Comparison of ENCODE assay signal across 33 cellular contexts in the genomic region with DNA sequence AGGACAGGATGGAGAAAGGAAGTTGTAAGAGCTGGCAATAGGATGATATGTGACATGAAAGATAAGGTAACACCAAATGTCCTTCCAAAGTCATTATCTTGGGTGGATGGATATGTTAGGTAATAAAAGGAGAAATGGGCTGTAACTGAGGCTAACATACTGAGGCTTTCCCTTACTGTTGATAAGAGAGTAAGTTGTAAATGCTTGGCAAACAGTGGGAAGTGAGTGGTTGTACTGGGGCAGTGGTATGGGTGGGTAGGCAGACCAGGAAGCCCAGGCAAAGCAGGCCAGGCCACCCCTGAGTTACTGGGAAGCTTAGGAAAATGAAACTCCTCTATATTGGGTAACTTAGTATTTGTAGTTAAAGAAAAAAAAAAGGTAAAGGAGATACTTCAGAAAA.
DNase-seq lines count a peak whose midpoint lies in the region; ATAC-seq and TF ChIP-seq lines count a peak whose summit lies in the region.
"Had no signal": no experiment of that assay in that cellular context is flagged by ENCODE, and none has a peak within 500 bp of the region (broad histone marks: within the 10 kb centered on the region; RNA-seq: fewer than 3 reads in every experiment).

No MANE protein-coding gene starts in this region.

- H3K27me3 ChIP-seq in cardiac muscle cell, result no peaks in the 10 kb centered on the region
- H3K27me3 ChIP-seq in right atrium auricular region, result no peaks in the 10 kb centered on the region
- no peaks in the 10 kb centered on the region for H3K27me3 ChIP-seq in WERI-Rb-1 (ENCODE audit: insufficient read depth, low read depth, severe bottlenecking)
- no peaks in the 10 kb centered on the region for H3K27me3 ChIP-seq in left lung
- H3K27me3 ChIP-seq in CD4-positive, alpha-beta memory T cell (ENCODE audit: insufficient read depth, low read length), result no peaks in the 10 kb centered on the region
- H3K27me3 ChIP-seq: brain microvascular endothelial cell, foreskin keratinocyte, heart right ventricle, neutrophil, sigmoid colon, testis had no signal

- no peaks in the 10 kb centered on the region for H3K36me3 Mint-ChIP-seq in activated CD4-positive, alpha-beta memory T cell treated with anti-CD3 and anti-CD28 coated beads for 36 hours
- no peaks in the 10 kb centered on the region for H3K36me3 Mint-ChIP-seq in CD4-positive, alpha-beta memory T cell
- H3K36me3 Mint-ChIP-seq: CD8-positive, alpha-beta T cell had no signal

- peak overlapping the region; percentile 80 for H3K27ac ChIP-seq in cardiac muscle cell
- no peak overlapping the region for H3K27ac ChIP-seq in right atrium auricular region
- peak overlapping the region; percentile 10; the same call in 1 of the 2 replicates for H3K27ac ChIP-seq in WERI-Rb-1
- H3K27ac ChIP-seq in left lung, result no peak overlapping the region
- no peak overlapping the region for H3K27ac ChIP-seq in CD4-positive, alpha-beta memory T cell (ENCODE audit: low read depth, low read length)
- H3K27ac ChIP-seq: brain microvascular endothelial cell, foreskin keratinocyte, heart right ventricle, neutrophil, sigmoid colon, testis had no signal

- no peaks in the 10 kb centered on the region for H3K27me3 Mint-ChIP-seq in activated CD4-positive, alpha-beta memory T cell treated with anti-CD3 and anti-CD28 coated beads for 36 hours
- no peaks in the 10 kb centered on the region for H3K27me3 Mint-ChIP-seq in CD4-positive, alpha-beta memory T cell
- H3K27me3 Mint-ChIP-seq: effector memory CD8-positive, alpha-beta T cell; T-helper 17 cell had no signal

- H3K4me3 ChIP-seq in cardiac muscle cell (no peak overlapping the region), right atrium auricular region (no peak overlapping the region), WERI-Rb-1 (ENCODE audit: low read depth, low read length) (no peak overlapping the region), left lung (no peak overlapping the region)
- H3K4me3 ChIP-seq in CD4-positive, alpha-beta memory T cell (ENCODE audit: low read length in 2 of 2), result no peak overlapping the region
- H3K4me3 ChIP-seq: HAP-1, heart right ventricle, sigmoid colon, testis had no signal

- peaks cover 2% of the 10 kb centered on the region for H3K9me3 Mint-ChIP-seq in activated CD4-positive, alpha-beta memory T cell treated with anti-CD3 and anti-CD28 coated beads for 36 hours
- H3K9me3 Mint-ChIP-seq in CD4-positive, alpha-beta memory T cell, result peaks cover 0 to 5% (median 0%) of the 10 kb centered on the region in 8 donors
- H3K9me3 Mint-ChIP-seq: activated naive CD4-positive, alpha-beta T cell treated with anti-CD3 and anti-CD28 coated beads for 36 hours; activated T-helper 1 cell treated with anti-CD3 and anti-CD28 coated beads, Interleukin-12 subunit alpha, Interleukin-12 subunit beta, Interleukin-2, Interleukin-4 antibody, amounts not matched to agents 30 ng/mL and 10 ng/mL and 1 ng/mL, durations not matched to agents 14 hours and 24 hours and 36 hours; CD8-positive, alpha-beta T cell had no signal

- H3K4me1 Mint-ChIP-seq in activated CD4-positive, alpha-beta memory T cell treated with anti-CD3 and anti-CD28 coated beads for 36 hours (ENCODE audit: low read depth), result no peaks in the 10 kb centered on the region
- no peaks in the 10 kb centered on the region for H3K4me1 Mint-ChIP-seq in CD4-positive, alpha-beta memory T cell
- H3K4me1 Mint-ChIP-seq: T-helper 17 cell had no signal

- POLR2A ChIA-PET in activated CD4-positive, alpha-beta memory T cell treated with anti-CD3 and anti-CD28 coated beads for 36 hours (lab: Charles Lee), result interaction anchor here (0.7 kb wide), 1 partner anchor 8 kb away, joined by 3 read pairs; no protein-coding TSS in a partner anchor
- POLR2A ChIA-PET in CD4-positive, alpha-beta memory T cell (lab: Charles Lee; ENCODE audit: partially characterized antibody), result no interaction called here

- CTCF ChIA-PET in activated CD4-positive, alpha-beta memory T cell treated with anti-CD3 and anti-CD28 coated beads for 36 hours (lab: Charles Lee), result no interaction called here
- CTCF ChIA-PET in CD4-positive, alpha-beta memory T cell (lab: Charles Lee; ENCODE audit: partially characterized antibody), result no interaction called here

- H3K4me1 ChIP-seq in cardiac muscle cell (ENCODE audit: low read depth), result peaks cover 53% of the 10 kb centered on the region
- H3K4me1 ChIP-seq in right atrium auricular region, result no peaks in the 10 kb centered on the region
- no peaks in the 10 kb centered on the region for H3K4me1 ChIP-seq in left lung
- H3K4me1 ChIP-seq in CD4-positive, alpha-beta memory T cell (ENCODE audit: insufficient read depth, low read length), result no peaks in the 10 kb centered on the region
- H3K4me1 ChIP-seq: foreskin keratinocyte, sigmoid colon, testis had no signal

- H3K27ac Mint-ChIP-seq in activated CD4-positive, alpha-beta memory T cell treated with anti-CD3 and anti-CD28 coated beads for 36 hours, result no peak overlapping the region
- no peak overlapping the region for H3K27ac Mint-ChIP-seq in CD4-positive, alpha-beta memory T cell
- H3K27ac Mint-ChIP-seq: activated naive CD4-positive, alpha-beta T cell treated with anti-CD3 and anti-CD28 coated beads for 36 hours; activated T-helper 1 cell treated with anti-CD3 and anti-CD28 coated beads, Interleukin-12 subunit alpha, Interleukin-12 subunit beta, Interleukin-2, Interleukin-4 antibody, amounts not matched to agents 30 ng/mL and 10 ng/mL and 1 ng/mL, durations not matched to agents 14 hours and 24 hours and 36 hours; CD8-positive, alpha-beta T cell; effector memory CD8-positive, alpha-beta T cell; T-helper 17 cell had no signal

- no peak overlapping the region for H3K4me3 Mint-ChIP-seq in activated CD4-positive, alpha-beta memory T cell treated with anti-CD3 and anti-CD28 coated beads for 36 hours
- H3K4me3 Mint-ChIP-seq in CD4-positive, alpha-beta memory T cell, result no peak overlapping the region
- H3K4me3 Mint-ChIP-seq: activated naive CD4-positive, alpha-beta T cell treated with anti-CD3 and anti-CD28 coated beads for 36 hours; activated T-helper 1 cell treated with anti-CD3 and anti-CD28 coated beads, Interleukin-12 subunit alpha, Interleukin-12 subunit beta, Interleukin-2, Interleukin-4 antibody, amounts not matched to agents 30 ng/mL and 10 ng/mL and 1 ng/mL, durations not matched to agents 14 hours and 24 hours and 36 hours; CD8-positive, alpha-beta T cell; effector memory CD8-positive, alpha-beta T cell; T-helper 17 cell had no signal

- TF ChIP-seq CTCF in cardiac muscle cell (IDR thresholded peaks at IDR 0.05; ENCODE audit: low read depth, low read length) (no peak), right atrium auricular region (IDR thresholded peaks at IDR 0.05) (no peak), WERI-Rb-1 (IDR thresholded peaks at IDR 0.05; ENCODE audit: low read depth, low read length) (no peak), left lung (IDR thresholded peaks at IDR 0.05) (no peak)

- H3K9me3 ChIP-seq in cardiac muscle cell (ENCODE audit: low read depth), result no peaks in the 10 kb centered on the region
- no peaks in the 10 kb centered on the region for H3K9me3 ChIP-seq in right atrium auricular region
- no peaks in the 10 kb centered on the region for H3K9me3 ChIP-seq in WERI-Rb-1 (ENCODE audit: severe bottlenecking)
- no peaks in the 10 kb centered on the region for H3K9me3 ChIP-seq in left lung
- no peaks in the 10 kb centered on the region for H3K9me3 ChIP-seq in CD4-positive, alpha-beta memory T cell (ENCODE audit: control insufficient read depth in 1 of 2, low read length in 2 of 2)
- H3K9me3 ChIP-seq: HAP-1, heart right ventricle, neutrophil, sigmoid colon, testis had no signal

- H3K36me3 ChIP-seq in cardiac muscle cell (no peaks in the 10 kb centered on the region), right atrium auricular region (no peaks in the 10 kb centered on the region), WERI-Rb-1 (no peaks in the 10 kb centered on the region), left lung (no peaks in the 10 kb centered on the region)
- no peaks in the 10 kb centered on the region for H3K36me3 ChIP-seq in CD4-positive, alpha-beta memory T cell (ENCODE audit: insufficient read depth, low read length)
- H3K36me3 ChIP-seq: brain microvascular endothelial cell, HAP-1, heart right ventricle, neutrophil, sigmoid colon had no signal

- DNase-seq in cardiac muscle cell (ENCODE audit: low read depth in 1 of 2, low spot score in 1 of 2) (no peak), right atrium auricular region (ENCODE audit: low spot score) (no peak), WERI-Rb-1 (no peak), left lung (no peak)
- no peak for DNase-seq in activated CD4-positive, alpha-beta memory T cell treated with anti-CD3 and anti-CD28 coated beads for 36 hours
- no peak for DNase-seq in CD4-positive, alpha-beta memory T cell
- DNase-seq: activated CD4-positive, alpha-beta T cell treated with anti-CD3 and anti-CD28 coated beads, Interleukin-2, amount 50 U/mL, for 1 hour; activated naive CD4-positive, alpha-beta T cell treated with anti-CD3 and anti-CD28 coated beads for 36 hours; brain microvascular endothelial cell; CD8-positive, alpha-beta T cell; DMS153; effector memory CD8-positive, alpha-beta T cell; foreskin keratinocyte; heart right ventricle; KBM-7; mammary epithelial cell; MM.1S; NCI-H1436; NCI-H2081 treated with DMSO at 0.1 percent for 48 hours; NCI-H226; NCI-H748 treated with DMSO at 0.1 percent for 48 hours; RPMI8226; sigmoid colon; stimulated activated CD4-positive, alpha-beta T cell treated with anti-CD3 and anti-CD28 coated beads, Interleukin-15, amount 100 ng/mL, for 24 hours; stimulated activated naive CD4-positive, alpha-beta T cell treated with Interleukin-2 at 50 U/mL for 16 hours; T-helper 17 cell; testis had no signal

- intact Hi-C loops in left lung (cut with DNase I), result no loop called here
- intact Hi-C loops in activated CD4-positive, alpha-beta memory T cell treated with anti-CD3 and anti-CD28 coated beads for 36 hours (cut with micrococcal nuclease), result no loop called here
- intact Hi-C loops in CD4-positive, alpha-beta memory T cell (cut with micrococcal nuclease), result no loop called here

- ATAC-seq in left lung (peak; percentile 24), GM21447 (IDR thresholded peaks at IDR 0.05; ENCODE audit: unreplicated experiment) (no peak), GM18520 (IDR thresholded peaks at IDR 0.05; ENCODE audit: unreplicated experiment) (no peak)
- ATAC-seq: CD8-positive, alpha-beta T cell; effector memory CD8-positive, alpha-beta T cell; esophagus mucosa; foreskin keratinocyte; heart right ventricle; T-helper 17 cell had no signal

Comparison
In these comparisons a context has a peak if more than half of its experiments do, and no peak if none do; other contexts are left out.
1. H3K27ac ChIP-seq: peak in cardiac muscle cell (single experiment) and WERI-Rb-1 (single experiment); none in right atrium auricular region (0 of 2), left lung (0 of 2) and CD4-positive, alpha-beta memory T cell (single experiment).